18 cellular contexts compared by ENCODE assay signal in genomic region chr4:77248805-77249204, GRCh38.
"Had no signal": no experiment of that assay in that cellular context is flagged by ENCODE, and none has a peak within 500 bp of the region (broad histone marks: within the 10 kb centered on the region; RNA-seq: fewer than 3 reads in every experiment).

No MANE protein-coding gene starts in this region.

- DNase-seq: effector memory CD4-positive, alpha-beta T cell; head of caudate nucleus; hypothalamus; kidney glomerular epithelial cell; left ventricle myocardium inferior; mesendoderm; naive thymus-derived CD4-positive, alpha-beta T cell; nephron progenitor cell; psoas muscle; retina; right lobe of liver; stimulated activated CD4-positive, alpha-beta T cell treated with anti-CD3 and anti-CD28 coated beads, Interleukin-4, amount 100 ng/mL, for 1 hour; testis had no signal

- H3K4me3 ChIP-seq: esophagus muscularis mucosa, left ventricle myocardium inferior, lung, psoas muscle, right lobe of liver, testis, tibial nerve had no signal

- H3K27me3 ChIP-seq: esophagus muscularis mucosa, right lobe of liver, testis, tibial nerve had no signal

- H3K4me1 ChIP-seq: esophagus muscularis mucosa, left ventricle myocardium inferior, psoas muscle, right lobe of liver, testis, tibial nerve had no signal

- ATAC-seq: naive thymus-derived CD4-positive, alpha-beta T cell; psoas muscle; stimulated activated memory B cell treated with anti-CD40 and anti-IgM and Interleukin-4, amounts not matched to agents 10 μg/mL and 1 μg/mL and 100 μg/mL, for 72 hours had no signal

- H3K27ac ChIP-seq: epithelial cell of prostate, esophagus muscularis mucosa, left ventricle myocardium inferior, psoas muscle, right lobe of liver, testis, tibial nerve had no signal

- H3K9me3 ChIP-seq: esophagus muscularis mucosa, left ventricle myocardium inferior, psoas muscle, right lobe of liver, testis, tibial nerve had no signal

- H3K36me3 ChIP-seq: esophagus muscularis mucosa, left ventricle myocardium inferior, right lobe of liver, tibial nerve had no signal
